ENCODE assay signal across 2 cellular contexts in the genomic region with DNA sequence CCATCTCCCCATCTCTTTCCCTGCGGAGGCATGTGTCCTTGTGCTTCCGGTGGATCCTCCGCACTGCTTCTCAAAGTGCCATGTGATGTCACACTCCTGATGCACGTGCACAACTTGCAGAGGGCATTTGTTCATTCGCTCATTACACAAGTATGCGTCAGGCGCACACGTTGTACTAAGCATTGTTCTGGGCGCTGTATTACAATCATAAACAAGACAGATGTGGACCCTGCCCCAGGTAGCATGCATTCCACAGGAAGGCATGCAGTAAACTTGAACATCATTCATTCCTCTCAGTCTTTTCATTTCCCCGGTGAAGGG.
A peak's percentile ranks its signal among the peaks of the same experiment; 100 is the strongest.
TF ChIP-seq lines count a peak whose summit lies in the region.

No MANE protein-coding gene starts in this region.

TF ChIP-seq in GM23338, 12 proteins besides CTCF, POLR2A, EP300 and RAD21:
- no peak for TF ChIP-seq EZH2 (IDR thresholded peaks at IDR 0.05; ENCODE audit: low read depth, unreplicated experiment)
- TF ChIP-seq EZH2phosphoT487 (IDR thresholded peaks at IDR 0.05; ENCODE audit: unreplicated experiment), result no peak
- no peak for TF ChIP-seq STAT1 (IDR thresholded peaks at IDR 0.05; ENCODE audit: unreplicated experiment)
- TF ChIP-seq JUNB (IDR thresholded peaks at IDR 0.05; ENCODE audit: unreplicated experiment), result no peak
- TF ChIP-seq, protein P1, sequence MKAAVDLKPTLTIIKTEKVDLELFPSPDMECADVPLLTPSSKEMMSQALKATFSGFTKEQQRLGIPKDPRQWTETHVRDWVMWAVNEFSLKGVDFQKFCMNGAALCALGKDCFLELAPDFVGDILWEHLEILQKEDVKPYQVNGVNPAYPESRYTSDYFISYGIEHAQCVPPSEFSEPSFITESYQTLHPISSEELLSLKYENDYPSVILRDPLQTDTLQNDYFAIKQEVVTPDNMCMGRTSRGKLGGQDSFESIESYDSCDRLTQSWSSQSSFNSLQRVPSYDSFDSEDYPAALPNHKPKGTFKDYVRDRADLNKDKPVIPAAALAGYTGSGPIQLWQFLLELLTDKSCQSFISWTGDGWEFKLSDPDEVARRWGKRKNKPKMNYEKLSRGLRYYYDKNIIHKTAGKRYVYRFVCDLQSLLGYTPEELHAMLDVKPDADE (IDR thresholded peaks at IDR 0.05), result no peak
- TF ChIP-seq, protein P2, sequence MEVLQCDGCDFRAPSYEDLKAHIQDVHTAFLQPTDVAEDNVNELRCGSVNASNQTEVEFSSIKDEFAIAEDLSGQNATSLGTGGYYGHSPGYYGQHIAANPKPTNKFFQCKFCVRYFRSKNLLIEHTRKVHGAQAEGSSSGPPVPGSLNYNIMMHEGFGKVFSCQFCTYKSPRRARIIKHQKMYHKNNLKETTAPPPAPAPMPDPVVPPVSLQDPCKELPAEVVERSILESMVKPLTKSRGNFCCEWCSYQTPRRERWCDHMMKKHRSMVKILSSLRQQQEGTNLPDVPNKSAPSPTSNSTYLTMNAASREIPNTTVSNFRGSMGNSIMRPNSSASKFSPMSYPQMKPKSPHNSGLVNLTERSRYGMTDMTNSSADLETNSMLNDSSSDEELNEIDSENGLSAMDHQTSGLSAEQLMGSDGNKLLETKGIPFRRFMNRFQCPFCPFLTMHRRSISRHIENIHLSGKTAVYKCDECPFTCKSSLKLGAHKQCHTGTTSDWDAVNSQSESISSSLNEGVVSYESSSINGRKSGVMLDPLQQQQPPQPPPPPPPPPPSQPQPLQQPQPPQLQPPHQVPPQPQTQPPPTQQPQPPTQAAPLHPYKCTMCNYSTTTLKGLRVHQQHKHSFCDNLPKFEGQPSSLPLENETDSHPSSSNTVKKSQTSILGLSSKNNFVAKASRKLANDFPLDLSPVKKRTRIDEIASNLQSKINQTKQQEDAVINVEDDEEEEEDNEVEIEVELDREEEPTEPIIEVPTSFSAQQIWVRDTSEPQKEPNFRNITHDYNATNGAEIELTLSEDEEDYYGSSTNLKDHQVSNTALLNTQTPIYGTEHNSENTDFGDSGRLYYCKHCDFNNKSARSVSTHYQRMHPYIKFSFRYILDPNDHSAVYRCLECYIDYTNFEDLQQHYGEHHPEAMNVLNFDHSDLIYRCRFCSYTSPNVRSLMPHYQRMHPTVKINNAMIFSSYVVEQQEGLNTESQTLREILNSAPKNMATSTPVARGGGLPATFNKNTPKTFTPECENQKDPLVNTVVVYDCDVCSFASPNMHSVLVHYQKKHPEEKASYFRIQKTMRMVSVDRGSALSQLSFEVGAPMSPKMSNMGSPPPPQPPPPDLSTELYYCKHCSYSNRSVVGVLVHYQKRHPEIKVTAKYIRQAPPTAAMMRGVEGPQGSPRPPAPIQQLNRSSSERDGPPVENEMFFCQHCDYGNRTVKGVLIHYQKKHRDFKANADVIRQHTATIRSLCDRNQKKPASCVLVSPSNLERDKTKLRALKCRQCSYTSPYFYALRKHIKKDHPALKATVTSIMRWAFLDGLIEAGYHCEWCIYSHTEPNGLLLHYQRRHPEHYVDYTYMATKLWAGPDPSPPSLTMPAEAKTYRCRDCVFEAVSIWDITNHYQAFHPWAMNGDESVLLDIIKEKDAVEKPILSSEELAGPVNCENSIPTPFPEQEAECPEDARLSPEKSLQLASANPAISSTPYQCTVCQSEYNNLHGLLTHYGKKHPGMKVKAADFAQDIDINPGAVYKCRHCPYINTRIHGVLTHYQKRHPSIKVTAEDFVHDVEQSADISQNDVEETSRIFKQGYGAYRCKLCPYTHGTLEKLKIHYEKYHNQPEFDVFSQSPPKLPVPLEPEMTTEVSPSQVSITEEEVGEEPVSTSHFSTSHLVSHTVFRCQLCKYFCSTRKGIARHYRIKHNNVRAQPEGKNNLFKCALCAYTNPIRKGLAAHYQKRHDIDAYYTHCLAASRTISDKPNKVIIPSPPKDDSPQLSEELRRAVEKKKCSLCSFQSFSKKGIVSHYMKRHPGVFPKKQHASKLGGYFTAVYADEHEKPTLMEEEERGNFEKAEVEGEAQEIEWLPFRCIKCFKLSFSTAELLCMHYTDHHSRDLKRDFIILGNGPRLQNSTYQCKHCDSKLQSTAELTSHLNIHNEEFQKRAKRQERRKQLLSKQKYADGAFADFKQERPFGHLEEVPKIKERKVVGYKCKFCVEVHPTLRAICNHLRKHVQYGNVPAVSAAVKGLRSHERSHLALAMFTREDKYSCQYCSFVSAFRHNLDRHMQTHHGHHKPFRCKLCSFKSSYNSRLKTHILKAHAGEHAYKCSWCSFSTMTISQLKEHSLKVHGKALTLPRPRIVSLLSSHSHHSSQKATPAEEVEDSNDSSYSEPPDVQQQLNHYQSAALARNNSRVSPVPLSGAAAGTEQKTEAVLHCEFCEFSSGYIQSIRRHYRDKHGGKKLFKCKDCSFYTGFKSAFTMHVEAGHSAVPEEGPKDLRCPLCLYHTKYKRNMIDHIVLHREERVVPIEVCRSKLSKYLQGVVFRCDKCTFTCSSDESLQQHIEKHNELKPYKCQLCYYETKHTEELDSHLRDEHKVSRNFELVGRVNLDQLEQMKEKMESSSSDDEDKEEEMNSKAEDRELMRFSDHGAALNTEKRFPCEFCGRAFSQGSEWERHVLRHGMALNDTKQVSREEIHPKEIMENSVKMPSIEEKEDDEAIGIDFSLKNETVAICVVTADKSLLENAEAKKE (CRISPR knock-in tag; IDR thresholded peaks at IDR 0.05), result no peak
- TF ChIP-seq, protein P3, sequence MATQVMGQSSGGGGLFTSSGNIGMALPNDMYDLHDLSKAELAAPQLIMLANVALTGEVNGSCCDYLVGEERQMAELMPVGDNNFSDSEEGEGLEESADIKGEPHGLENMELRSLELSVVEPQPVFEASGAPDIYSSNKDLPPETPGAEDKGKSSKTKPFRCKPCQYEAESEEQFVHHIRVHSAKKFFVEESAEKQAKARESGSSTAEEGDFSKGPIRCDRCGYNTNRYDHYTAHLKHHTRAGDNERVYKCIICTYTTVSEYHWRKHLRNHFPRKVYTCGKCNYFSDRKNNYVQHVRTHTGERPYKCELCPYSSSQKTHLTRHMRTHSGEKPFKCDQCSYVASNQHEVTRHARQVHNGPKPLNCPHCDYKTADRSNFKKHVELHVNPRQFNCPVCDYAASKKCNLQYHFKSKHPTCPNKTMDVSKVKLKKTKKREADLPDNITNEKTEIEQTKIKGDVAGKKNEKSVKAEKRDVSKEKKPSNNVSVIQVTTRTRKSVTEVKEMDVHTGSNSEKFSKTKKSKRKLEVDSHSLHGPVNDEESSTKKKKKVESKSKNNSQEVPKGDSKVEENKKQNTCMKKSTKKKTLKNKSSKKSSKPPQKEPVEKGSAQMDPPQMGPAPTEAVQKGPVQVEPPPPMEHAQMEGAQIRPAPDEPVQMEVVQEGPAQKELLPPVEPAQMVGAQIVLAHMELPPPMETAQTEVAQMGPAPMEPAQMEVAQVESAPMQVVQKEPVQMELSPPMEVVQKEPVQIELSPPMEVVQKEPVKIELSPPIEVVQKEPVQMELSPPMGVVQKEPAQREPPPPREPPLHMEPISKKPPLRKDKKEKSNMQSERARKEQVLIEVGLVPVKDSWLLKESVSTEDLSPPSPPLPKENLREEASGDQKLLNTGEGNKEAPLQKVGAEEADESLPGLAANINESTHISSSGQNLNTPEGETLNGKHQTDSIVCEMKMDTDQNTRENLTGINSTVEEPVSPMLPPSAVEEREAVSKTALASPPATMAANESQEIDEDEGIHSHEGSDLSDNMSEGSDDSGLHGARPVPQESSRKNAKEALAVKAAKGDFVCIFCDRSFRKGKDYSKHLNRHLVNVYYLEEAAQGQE (IDR thresholded peaks at IDR 0.05; ENCODE audit: unreplicated experiment), result no peak
- no peak for TF ChIP-seq POLR2AphosphoS5 (IDR thresholded peaks at IDR 0.05; ENCODE audit: low read depth)
- no peak for TF ChIP-seq NANOG (IDR thresholded peaks at IDR 0.05; ENCODE audit: borderline replicate concordance)
- TF ChIP-seq ZNF114 (CRISPR knock-in tag; IDR thresholded peaks at IDR 0.05), result no peak

TF ChIP-seq in K562, 482 proteins besides CTCF, POLR2A, EP300 and RAD21:
- TF ChIP-seq, protein P4, sequence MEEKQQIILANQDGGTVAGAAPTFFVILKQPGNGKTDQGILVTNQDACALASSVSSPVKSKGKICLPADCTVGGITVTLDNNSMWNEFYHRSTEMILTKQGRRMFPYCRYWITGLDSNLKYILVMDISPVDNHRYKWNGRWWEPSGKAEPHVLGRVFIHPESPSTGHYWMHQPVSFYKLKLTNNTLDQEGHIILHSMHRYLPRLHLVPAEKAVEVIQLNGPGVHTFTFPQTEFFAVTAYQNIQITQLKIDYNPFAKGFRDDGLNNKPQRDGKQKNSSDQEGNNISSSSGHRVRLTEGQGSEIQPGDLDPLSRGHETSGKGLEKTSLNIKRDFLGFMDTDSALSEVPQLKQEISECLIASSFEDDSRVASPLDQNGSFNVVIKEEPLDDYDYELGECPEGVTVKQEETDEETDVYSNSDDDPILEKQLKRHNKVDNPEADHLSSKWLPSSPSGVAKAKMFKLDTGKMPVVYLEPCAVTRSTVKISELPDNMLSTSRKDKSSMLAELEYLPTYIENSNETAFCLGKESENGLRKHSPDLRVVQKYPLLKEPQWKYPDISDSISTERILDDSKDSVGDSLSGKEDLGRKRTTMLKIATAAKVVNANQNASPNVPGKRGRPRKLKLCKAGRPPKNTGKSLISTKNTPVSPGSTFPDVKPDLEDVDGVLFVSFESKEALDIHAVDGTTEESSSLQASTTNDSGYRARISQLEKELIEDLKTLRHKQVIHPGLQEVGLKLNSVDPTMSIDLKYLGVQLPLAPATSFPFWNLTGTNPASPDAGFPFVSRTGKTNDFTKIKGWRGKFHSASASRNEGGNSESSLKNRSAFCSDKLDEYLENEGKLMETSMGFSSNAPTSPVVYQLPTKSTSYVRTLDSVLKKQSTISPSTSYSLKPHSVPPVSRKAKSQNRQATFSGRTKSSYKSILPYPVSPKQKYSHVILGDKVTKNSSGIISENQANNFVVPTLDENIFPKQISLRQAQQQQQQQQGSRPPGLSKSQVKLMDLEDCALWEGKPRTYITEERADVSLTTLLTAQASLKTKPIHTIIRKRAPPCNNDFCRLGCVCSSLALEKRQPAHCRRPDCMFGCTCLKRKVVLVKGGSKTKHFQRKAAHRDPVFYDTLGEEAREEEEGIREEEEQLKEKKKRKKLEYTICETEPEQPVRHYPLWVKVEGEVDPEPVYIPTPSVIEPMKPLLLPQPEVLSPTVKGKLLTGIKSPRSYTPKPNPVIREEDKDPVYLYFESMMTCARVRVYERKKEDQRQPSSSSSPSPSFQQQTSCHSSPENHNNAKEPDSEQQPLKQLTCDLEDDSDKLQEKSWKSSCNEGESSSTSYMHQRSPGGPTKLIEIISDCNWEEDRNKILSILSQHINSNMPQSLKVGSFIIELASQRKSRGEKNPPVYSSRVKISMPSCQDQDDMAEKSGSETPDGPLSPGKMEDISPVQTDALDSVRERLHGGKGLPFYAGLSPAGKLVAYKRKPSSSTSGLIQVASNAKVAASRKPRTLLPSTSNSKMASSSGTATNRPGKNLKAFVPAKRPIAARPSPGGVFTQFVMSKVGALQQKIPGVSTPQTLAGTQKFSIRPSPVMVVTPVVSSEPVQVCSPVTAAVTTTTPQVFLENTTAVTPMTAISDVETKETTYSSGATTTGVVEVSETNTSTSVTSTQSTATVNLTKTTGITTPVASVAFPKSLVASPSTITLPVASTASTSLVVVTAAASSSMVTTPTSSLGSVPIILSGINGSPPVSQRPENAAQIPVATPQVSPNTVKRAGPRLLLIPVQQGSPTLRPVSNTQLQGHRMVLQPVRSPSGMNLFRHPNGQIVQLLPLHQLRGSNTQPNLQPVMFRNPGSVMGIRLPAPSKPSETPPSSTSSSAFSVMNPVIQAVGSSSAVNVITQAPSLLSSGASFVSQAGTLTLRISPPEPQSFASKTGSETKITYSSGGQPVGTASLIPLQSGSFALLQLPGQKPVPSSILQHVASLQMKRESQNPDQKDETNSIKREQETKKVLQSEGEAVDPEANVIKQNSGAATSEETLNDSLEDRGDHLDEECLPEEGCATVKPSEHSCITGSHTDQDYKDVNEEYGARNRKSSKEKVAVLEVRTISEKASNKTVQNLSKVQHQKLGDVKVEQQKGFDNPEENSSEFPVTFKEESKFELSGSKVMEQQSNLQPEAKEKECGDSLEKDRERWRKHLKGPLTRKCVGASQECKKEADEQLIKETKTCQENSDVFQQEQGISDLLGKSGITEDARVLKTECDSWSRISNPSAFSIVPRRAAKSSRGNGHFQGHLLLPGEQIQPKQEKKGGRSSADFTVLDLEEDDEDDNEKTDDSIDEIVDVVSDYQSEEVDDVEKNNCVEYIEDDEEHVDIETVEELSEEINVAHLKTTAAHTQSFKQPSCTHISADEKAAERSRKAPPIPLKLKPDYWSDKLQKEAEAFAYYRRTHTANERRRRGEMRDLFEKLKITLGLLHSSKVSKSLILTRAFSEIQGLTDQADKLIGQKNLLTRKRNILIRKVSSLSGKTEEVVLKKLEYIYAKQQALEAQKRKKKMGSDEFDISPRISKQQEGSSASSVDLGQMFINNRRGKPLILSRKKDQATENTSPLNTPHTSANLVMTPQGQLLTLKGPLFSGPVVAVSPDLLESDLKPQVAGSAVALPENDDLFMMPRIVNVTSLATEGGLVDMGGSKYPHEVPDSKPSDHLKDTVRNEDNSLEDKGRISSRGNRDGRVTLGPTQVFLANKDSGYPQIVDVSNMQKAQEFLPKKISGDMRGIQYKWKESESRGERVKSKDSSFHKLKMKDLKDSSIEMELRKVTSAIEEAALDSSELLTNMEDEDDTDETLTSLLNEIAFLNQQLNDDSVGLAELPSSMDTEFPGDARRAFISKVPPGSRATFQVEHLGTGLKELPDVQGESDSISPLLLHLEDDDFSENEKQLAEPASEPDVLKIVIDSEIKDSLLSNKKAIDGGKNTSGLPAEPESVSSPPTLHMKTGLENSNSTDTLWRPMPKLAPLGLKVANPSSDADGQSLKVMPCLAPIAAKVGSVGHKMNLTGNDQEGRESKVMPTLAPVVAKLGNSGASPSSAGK (IDR thresholded peaks at IDR 0.05), result 0 out of 2 replicates have a peak, but pooled peaks have one; percentile 47
- no peak for TF ChIP-seq ZNF444 (CRISPR knock-in tag; IDR thresholded peaks at IDR 0.05)
- peak; percentile 51; the same call in 1 of the 2 replicates for TF ChIP-seq ZNF24 (IDR thresholded peaks at IDR 0.05)
- TF ChIP-seq BHLHE40 (IDR thresholded peaks at IDR 0.05; ENCODE audit: low read length), result peak; percentile 58; the same call in 1 of the 2 replicates
